Comparison of ENCODE assay signal across 8 cellular contexts in the genomic region with DNA sequence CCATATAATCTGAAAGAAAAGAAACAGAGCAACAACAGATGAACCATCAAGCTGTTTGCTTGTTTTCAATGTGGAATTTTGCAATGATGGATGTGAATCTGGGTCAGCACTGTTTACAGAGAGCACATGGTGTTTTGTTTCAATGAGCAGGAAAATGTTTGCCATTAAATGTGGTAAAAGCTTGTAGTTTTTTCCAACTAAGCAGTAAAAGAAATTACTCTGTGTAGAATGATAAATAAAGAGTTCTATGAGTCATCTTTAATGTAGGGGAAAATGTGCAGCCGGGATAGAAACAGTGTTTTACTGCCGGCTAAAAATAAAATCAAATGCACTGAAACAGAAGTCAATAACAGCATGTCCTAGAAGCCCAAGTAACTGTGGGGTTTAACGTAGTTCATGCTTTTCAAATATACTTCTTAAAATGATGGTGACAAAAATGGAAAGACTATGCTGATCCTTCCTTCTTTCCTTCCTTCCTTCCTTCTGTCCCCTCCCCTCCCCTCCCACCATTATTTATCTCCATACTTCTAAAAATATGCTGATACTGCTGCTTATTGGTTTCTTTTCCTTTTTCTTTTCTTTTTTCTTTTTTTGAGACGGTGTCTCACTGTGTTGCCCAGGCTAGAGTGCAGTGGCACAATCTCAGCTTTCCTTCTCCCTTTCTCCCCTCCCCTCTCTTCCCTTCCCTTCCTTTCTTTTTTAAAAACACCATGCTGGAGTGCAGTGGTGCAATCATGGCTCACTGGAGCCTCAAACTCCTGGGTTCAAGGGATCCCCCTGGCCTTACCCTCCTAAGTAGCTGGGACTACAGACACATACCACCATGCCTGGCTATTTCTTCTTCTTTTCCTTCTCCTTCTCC. TPM values are rescaled to one million over a fixed set of nuclear protein-coding genes. Genes with fewer than 3 reads are reported as not detected.
DNase-seq lines count a peak whose midpoint lies in the region; ATAC-seq and TF ChIP-seq lines count a peak whose summit lies in the region.

No MANE protein-coding gene starts in this region.

- no peaks in the 10 kb centered on the region for H3K27me3 ChIP-seq in skeletal muscle satellite cell (ENCODE audit: control insufficient read depth, insufficient read depth, low read length)

- H3K36me3 ChIP-seq in skeletal muscle satellite cell (ENCODE audit: insufficient read depth, low read length): no peaks in the 10 kb centered on the region

- no peaks in the 10 kb centered on the region for H3K9me3 ChIP-seq in skeletal muscle satellite cell (replicated peaks; ENCODE audit: low read length)

- TF ChIP-seq POLR2A in erythroblast (IDR thresholded peaks at IDR 0.05; ENCODE audit: low read length): no peak

- H3K4me1 ChIP-seq in skeletal muscle satellite cell (ENCODE audit: control insufficient read depth, insufficient read depth, low read length): peaks cover 18% of the 10 kb centered on the region

- DNase-seq in GM04504 (ENCODE audit: low read depth): peak; percentile 62
- DNase-seq in RPMI7951 (ENCODE audit: low read depth): peak; percentile 69
- peak; percentile 55 to 65 for DNase-seq in foreskin fibroblast
- no peak for DNase-seq in erythroblast (lab: John Stamatoyannopoulos, UW)
- no peak for DNase-seq in HuH-7 (ENCODE audit: low spot score)
- DNase-seq in NCI-H187 treated with DMSO at 0.1 percent for 48 hours (lab: John Stamatoyannopoulos, UW): no peak

- ATAC-seq in GM19463 (IDR thresholded peaks at IDR 0.05; ENCODE audit: unreplicated experiment): no peak

- peak overlapping the region; percentile 75 for H3K4me2 ChIP-seq in skeletal muscle satellite cell (ENCODE audit: low read length)

- no peak for TF ChIP-seq CTCF in foreskin fibroblast (IDR thresholded peaks at IDR 0.05; ENCODE audit: low read depth, low read length)

- H3K4me3 ChIP-seq in foreskin fibroblast (ENCODE audit: low read depth in 1 of 2, low read length in 2 of 2) (peak overlapping the region in 1 of 2 donors; percentile 16), skeletal muscle satellite cell (ENCODE audit: low read length) (peak overlapping the region; percentile 5)

- H3K9ac ChIP-seq in skeletal muscle satellite cell (ENCODE audit: low read depth, low read length): peak overlapping the region; percentile 6

RNA-seq across cellular contexts. Expression of a gene that starts 6.3 kb away (rescaled TPM):
- 156 and 167 TPM in 2 replicates for total RNA-seq in RPMI7951 (2014; rRNA removed; shearing (Covaris generic))
- total RNA-seq in skeletal muscle satellite cell (2012; rRNA removed): 45.4 and 52.5 TPM in 2 replicates

RNA-seq across cellular contexts. Expression of a gene that starts 41.4 kb away (rescaled TPM):
- 41.7 and 49.7 TPM in 2 replicates for total RNA-seq in RPMI7951 (2014; rRNA removed; shearing (Covaris generic))
- total RNA-seq in skeletal muscle satellite cell (2012; rRNA removed): 18.6 and 20.5 TPM in 2 replicates

RNA-seq across cellular contexts. Expression of a gene that starts 41.5 kb away (rescaled TPM):
- 0.12 TPM in 1 of 2 replicates, not detected in the other for total RNA-seq in RPMI7951 (2014; rRNA removed; shearing (Covaris generic))
- not detected in 2 replicates for total RNA-seq in skeletal muscle satellite cell (2012; rRNA removed)

Comparison
In these comparisons a context has a peak if more than half of its experiments do, and no peak if none do; other contexts are left out.
1. DNase-seq: peak in GM04504 (single experiment), RPMI7951 (single experiment) and foreskin fibroblast (2 of 2); none in erythroblast (0 of 2), HuH-7 (single experiment) and NCI-H187 treated with DMSO at 0.1 percent for 48 hours (single experiment).